ENCODE assay signal across 14 cellular contexts in genomic region chr7:69208848-69209247, GRCh38.
A peak's percentile ranks its signal among the peaks of the same experiment; 100 is the strongest.
DNase-seq lines count a peak whose midpoint lies in the region; ATAC-seq and TF ChIP-seq lines count a peak whose summit lies in the region.
"Had no signal": no experiment of that assay in that cellular context is flagged by ENCODE, and none has a peak within 500 bp of the region (broad histone marks: within the 10 kb centered on the region; RNA-seq: fewer than 3 reads in every experiment).

No MANE protein-coding gene starts in this region.

- in situ Hi-C loops in GM13976 (cut with MboI; ENCODE audit: low sequenced_read_pairs, unreplicated experiment) = no loop called here

- DNase-seq in GM13976 (ENCODE audit: low spot score) (peak; percentile 44), NOMO-1 treated with DMSO at 0.1 percent for 48 hours (lab: John Stamatoyannopoulos, UW; ENCODE audit: unreplicated experiment) (peak; percentile 91), retina (no peak), HK-2 (ENCODE audit: unreplicated experiment) (no peak), activated gamma-delta T cell (lab: John Stamatoyannopoulos, UW) (no peak), NCI-H1436 treated with DMSO at 0.1 percent for 48 hours (lab: John Stamatoyannopoulos, UW) (no peak)
- DNase-seq: dermis blood vessel endothelial cell; left lung; NCI-H2107; stimulated activated CD4-positive, alpha-beta T cell treated with anti-CD3 and anti-CD28 coated beads, Interleukin-1b, Interleukin-23, amount 100 ng/mL, for 48 hours; T-helper 9 cell had no signal

- peak; percentile 99 for ATAC-seq in GM21367 (IDR thresholded peaks at IDR 0.05; ENCODE audit: unreplicated experiment)
- peak; percentile 99 for ATAC-seq in HG03060 (IDR thresholded peaks at IDR 0.05; ENCODE audit: low read depth, unreplicated experiment)
- ATAC-seq: left lung, Panc1 had no signal

- no peak for TF ChIP-seq CTCF in GM13976 (IDR thresholded peaks at IDR 0.05; ENCODE audit: borderline replicate concordance, control extremely low read depth, extremely low read depth, insufficient read depth, missing control alignments)

Comparison
In these comparisons a context has a peak if more than half of its experiments do, and no peak if none do; other contexts are left out.
1. DNase-seq: peak in GM13976 (single experiment) and NOMO-1 treated with DMSO at 0.1 percent for 48 hours (single experiment); none in retina (single experiment), HK-2 (single experiment), activated gamma-delta T cell (single experiment) and NCI-H1436 treated with DMSO at 0.1 percent for 48 hours (single experiment).